ENCODE assay signal across 2 cellular contexts in genomic region chr6:129989396-129989795, GRCh38.
TF ChIP-seq lines count a peak whose summit lies in the region.

No MANE protein-coding gene starts in this region.

TF ChIP-seq in HEK293, 187 proteins besides CTCF, POLR2A, EP300 and RAD21 (continued from another document):
- no peak for TF ChIP-seq KLF8 (tag by site-specific recombination; IDR thresholded peaks at IDR 0.05)
TF ChIP-seq in HEK293: peak in this region for 1.

TF ChIP-seq in GM12878, 131 proteins besides CTCF, POLR2A, EP300 and RAD21:
- TF ChIP-seq CUX1 (IDR thresholded peaks at IDR 0.05; ENCODE audit: insufficient replicate concordance, low read depth, low read length) = no peak
- TF ChIP-seq KAT2A (conservative IDR thresholded peaks at IDR 0.05; ENCODE audit: control insufficient read depth, low read depth, low read length) = no peak
TF ChIP-seq in GM12878: peak in this region for 0.
